8 cellular contexts compared by ENCODE assay signal in genomic region chr6:75296811-75297779, GRCh38. TPM values are rescaled to one million over a fixed set of nuclear protein-coding genes. Genes with fewer than 3 reads are reported as not detected.
DNase-seq lines count a peak whose midpoint lies in the region; FAIRE-seq and TF ChIP-seq lines count a peak whose summit lies in the region.

No MANE protein-coding gene starts in this region.

- TF ChIP-seq POLR2A in H54 (IDR thresholded peaks at IDR 0.05; ENCODE audit: low read depth, low read length) (no peak), ovary (IDR thresholded peaks at IDR 0.05) (no peak)

- peak; percentile 39 for DNase-seq in GM10248 (ENCODE audit: extremely low spot score)
- DNase-seq in H54 (ENCODE audit: insufficient read length, low spot score), result no peak
- peak; percentile 80 for DNase-seq in NAMALWA (ENCODE audit: low spot score)
- DNase-seq in SKM-1 (lab: John Stamatoyannopoulos, UW; ENCODE audit: unreplicated experiment), result peak; percentile 40
- peak; percentile 79 for DNase-seq in fibroblast of pulmonary artery (ENCODE audit: low read depth)
- DNase-seq in ovary, result no peak
- no peak for DNase-seq in stimulated activated CD4-positive, alpha-beta T cell treated with anti-CD3 and anti-CD28 coated beads, Interleukin-15, amount 100 ng/mL, for 24 hours
- no peak for DNase-seq in amniotic stem cell (lab: John Stamatoyannopoulos, UW)

- H3K9me3 ChIP-seq in ovary, result no peaks in the 10 kb centered on the region

- no peaks in the 10 kb centered on the region for H3K36me3 ChIP-seq in ovary

- H3K27ac ChIP-seq in ovary, result no peak overlapping the region

- TF ChIP-seq EP300 in ovary (IDR thresholded peaks at IDR 0.05), result no peak

- peak; percentile 62 for TF ChIP-seq CTCF in GM10248 (IDR thresholded peaks at IDR 0.05; ENCODE audit: control extremely low read depth, extremely low read depth, low read depth, missing control alignments)
- peak; percentile 66 for TF ChIP-seq CTCF in fibroblast of pulmonary artery (IDR thresholded peaks at IDR 0.05; ENCODE audit: low read length, missing control alignments)
- TF ChIP-seq CTCF in ovary (IDR thresholded peaks at IDR 0.05), result peak; percentile 39 to 59 (median 49)

- intact Hi-C loops in ovary (cut with DNase I), result loop anchor here in 1 of 4 donors (10.0 kb wide), 1 partner anchor 228 kb away; no protein-coding TSS in a partner anchor

- WGBS in ovary, 3 donors, result 14 to 16% (median 16%) methylated on average over 3 of the region's 3 CpGs

- H3K4me3 ChIP-seq in fibroblast of pulmonary artery (replicated peaks; ENCODE audit: low read depth, low read length) (no peak overlapping the region), ovary (no peak overlapping the region)

- peak; percentile 94 for FAIRE-seq in H54 (lab: Jason Lieb, UNC)

- CTCF ChIA-PET in GM10248 (lab: Yijun Ruan, JAX), result interaction anchor here (0.6 to 2.6 kb wide), 27 partner anchors 9 to 306 kb away, joined by 3 to 25 read pairs (median 4); no protein-coding TSS in a partner anchor

- no peaks in the 10 kb centered on the region for H3K27me3 ChIP-seq in ovary

- H3K4me1 ChIP-seq in ovary (ENCODE audit: insufficient read depth), result no peaks in the 10 kb centered on the region

- POLR2A ChIA-PET in GM10248 (lab: Yijun Ruan, JAX), result no interaction called here

RNA-seq across cellular contexts. Expression of gene TMEM30A, which starts 12.5 kb away (rescaled TPM):
- 10 to 100 TPM; 48.9 to 88.0 (median 72.8) TPM for total RNA-seq in ovary
- 10 to 100 TPM; 46.1 to 61.6 TPM for polyA plus RNA-seq in ovary

RNA-seq across cellular contexts. Expression of gene COX7A2, which starts 53.5 kb away (rescaled TPM):
- 100 to 1,000 TPM; 178 to 297 (median 202) TPM for total RNA-seq in ovary
- 100 to 1,000 TPM; 316 to 377 TPM for polyA plus RNA-seq in ovary

Comparison
In these comparisons a context has a peak if more than half of its experiments do, and no peak if none do; other contexts are left out.
1. DNase-seq: peak in GM10248 (single experiment), NAMALWA (single experiment), SKM-1 (single experiment) and fibroblast of pulmonary artery (single experiment); none in H54 (single experiment), ovary (0 of 5), stimulated activated CD4-positive, alpha-beta T cell treated with anti-CD3 and anti-CD28 coated beads, Interleukin-15, amount 100 ng/mL, for 24 hours (single experiment) and amniotic stem cell (single experiment).
2. Peak in every context shown above with its lines, with median percentiles within 50 percentile points of each other: CTCF ChIP-seq.